In the genomic region with DNA sequence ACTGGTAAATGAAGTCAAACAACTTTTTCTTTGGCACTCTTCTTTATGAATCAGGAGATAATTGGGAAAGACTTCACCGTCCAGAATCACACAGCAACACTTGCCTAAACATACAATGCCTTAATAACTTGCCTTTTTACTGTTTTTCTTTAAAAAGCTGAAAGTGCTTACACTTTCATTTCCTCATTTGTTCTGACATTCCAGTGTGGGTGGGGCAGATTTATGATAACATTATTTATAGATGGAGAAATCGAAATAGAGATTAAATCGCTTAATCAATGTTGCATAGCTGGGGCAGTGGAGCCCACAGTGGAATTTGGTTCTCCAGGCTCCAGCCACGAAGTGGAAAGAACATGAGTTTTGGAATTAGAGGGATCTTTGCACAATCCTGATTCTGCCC, we compare ENCODE assay signal across 21 cellular contexts. TPM values are rescaled to one million over a fixed set of nuclear protein-coding genes. Genes with fewer than 3 reads are reported as not detected.
DNase-seq lines count a peak whose midpoint lies in the region; ATAC-seq, FAIRE-seq and TF ChIP-seq lines count a peak whose summit lies in the region.
"Had no signal": no experiment of that assay in that cellular context is flagged by ENCODE, and none has a peak within 500 bp of the region (broad histone marks: within the 10 kb centered on the region; RNA-seq: fewer than 3 reads in every experiment).

No MANE protein-coding gene starts in this region.

- TF ChIP-seq EP300 in SK-N-SH (IDR thresholded peaks at IDR 0.05; ENCODE audit: borderline replicate concordance in 1 of 2, low read depth in 1 of 2, low read length in 1 of 2), result no peak

- peaks cover 9% of the 10 kb centered on the region for H3F3A ChIP-seq in SK-N-SH (replicated peaks; ENCODE audit: insufficient read depth)

- H3K9me3 ChIP-seq in SK-N-SH (no peaks in the 10 kb centered on the region), skeletal muscle satellite cell (replicated peaks; ENCODE audit: low read length) (no peaks in the 10 kb centered on the region)
- H3K9me3 ChIP-seq: BE2C, colonic mucosa, uterus had no signal

- FAIRE-seq in RCC 7860 (lab: Jason Lieb, UNC), result no peak
- FAIRE-seq: kidney had no signal

- H4K20me1 ChIP-seq in SK-N-SH (ENCODE audit: insufficient read depth), result peaks cover 15% of the 10 kb centered on the region

- H3K4me2 ChIP-seq in SK-N-SH (no peak overlapping the region), skeletal muscle satellite cell (ENCODE audit: low read length) (peak overlapping the region; percentile 13)
- H3K4me2 ChIP-seq: hepatocyte had no signal

- H3K79me2 ChIP-seq in SK-N-SH (ENCODE audit: insufficient read depth), result peaks cover 22% of the 10 kb centered on the region

- H3K36me3 ChIP-seq in SK-N-SH (replicated peaks in 1 of 2; ENCODE audit: control insufficient read depth in 1 of 2, insufficient read depth in 2 of 2, low read length in 1 of 2) (no peaks in the 10 kb centered on the region), skeletal muscle satellite cell (ENCODE audit: insufficient read depth, low read length) (no peaks in the 10 kb centered on the region)
- H3K36me3 ChIP-seq: BE2C, colonic mucosa, uterus had no signal

- H3K9ac ChIP-seq in SK-N-SH, result no peak overlapping the region
- H3K9ac ChIP-seq in skeletal muscle satellite cell (ENCODE audit: low read depth, low read length), result no peak overlapping the region

- H3K4me1 ChIP-seq in SK-N-SH (ENCODE audit: control insufficient read depth in 1 of 2, insufficient read depth in 2 of 2, low read depth in 1 of 2, low read length in 1 of 2) (peaks cover 7 to 9% of the 10 kb centered on the region in 2 experiments; a peak in 3 of 4 replicates), skeletal muscle satellite cell (ENCODE audit: control insufficient read depth, insufficient read depth, low read length) (peaks cover 21% of the 10 kb centered on the region)
- H3K4me1 ChIP-seq: BE2C had no signal

- H3K4me3 ChIP-seq in SK-N-SH (ENCODE audit: low read depth in 2 of 2, low read length in 1 of 2), result no peak overlapping the region
- H3K4me3 ChIP-seq in epithelial cell of esophagus (ENCODE audit: low read length), result no peak overlapping the region
- no peak overlapping the region for H3K4me3 ChIP-seq in skeletal muscle satellite cell (ENCODE audit: low read length)
- H3K4me3 ChIP-seq: colonic mucosa, hepatocyte, smooth muscle cell, uterus had no signal

- CTCF ChIA-PET in SK-N-SH (lab: Yijun Ruan, JAX), result no interaction called here

- no peaks in the 10 kb centered on the region for H3K9me2 ChIP-seq in SK-N-SH

- H2AFZ ChIP-seq in SK-N-SH (ENCODE audit: low read depth), result 0 out of 2 replicates have a peak overlapping the region, but pooled peaks have one; percentile 34
- H2AFZ ChIP-seq: hepatocyte had no signal

- no peak for ATAC-seq in SK-N-SH treated with all-trans-retinoic acid at 6 μM for 48 hours
- no peak for ATAC-seq in HG02610 (IDR thresholded peaks at IDR 0.05; ENCODE audit: unreplicated experiment)
- ATAC-seq in GM19452 (IDR thresholded peaks at IDR 0.05; ENCODE audit: unreplicated experiment), result no peak
- ATAC-seq: activated CD4-positive, alpha-beta T cell treated with anti-CD3 and anti-CD28 coated beads for 36 hours; naive thymus-derived CD8-positive, alpha-beta T cell had no signal

- no peaks in the 10 kb centered on the region for H3K27me3 ChIP-seq in SK-N-SH (ENCODE audit: insufficient read depth)
- no peaks in the 10 kb centered on the region for H3K27me3 ChIP-seq in skeletal muscle satellite cell (ENCODE audit: control insufficient read depth, insufficient read depth, low read length)
- H3K27me3 ChIP-seq: BE2C, colonic mucosa, hepatocyte, uterus had no signal

- no peak for TF ChIP-seq RAD21 in SK-N-SH (IDR thresholded peaks at IDR 0.05; ENCODE audit: low read length)

- DNase-seq in SK-N-SH, result no peak
- DNase-seq in NOMO-1 treated with DMSO at 0.1 percent for 48 hours (lab: John Stamatoyannopoulos, UW; ENCODE audit: unreplicated experiment), result peak; percentile 87
- DNase-seq in epithelial cell of esophagus (ENCODE audit: low read depth), result peak; percentile 27
- no peak for DNase-seq in RCC 7860 (ENCODE audit: low spot score)
- DNase-seq: 8988T; activated CD4-positive, alpha-beta T cell treated with anti-CD3 and anti-CD28 coated beads for 36 hours; BE2C; colonic mucosa; kidney; naive thymus-derived CD8-positive, alpha-beta T cell; NCI-H2029; SHP77 treated with DMSO at 0.1 percent for 48 hours; stimulated activated CD4-positive, alpha-beta T cell treated with anti-CD3 and anti-CD28 coated beads, Interleukin-4, amount 100 ng/mL, for 4 hours; T-helper 9 cell; uterus had no signal

- no peak overlapping the region for H3K27ac ChIP-seq in SK-N-SH (ENCODE audit: low read depth in 2 of 2, low read length in 1 of 2)
- H3K27ac ChIP-seq: colonic mucosa, hepatocyte, uterus had no signal

- TF ChIP-seq CTCF in SK-N-SH (IDR thresholded peaks at IDR 0.05), result no peak
- no peak for TF ChIP-seq CTCF in epithelial cell of esophagus (IDR thresholded peaks at IDR 0.05; ENCODE audit: insufficient read depth, low read depth, low read length, missing control alignments)

- POLR2A ChIA-PET in SK-N-SH (lab: Yijun Ruan, JAX), result no interaction called here

- 91% methylated on average over 4 of the region's 4 CpGs for WGBS in SK-N-SH (ENCODE audit: low lambda C conversion rate)

TF ChIP-seq in SK-N-SH, 30 proteins besides CTCF, POLR2A, EP300 and RAD21 (continues in another document):
- TF ChIP-seq POLR2AphosphoS5 (IDR thresholded peaks at IDR 0.05; ENCODE audit: low read depth, low read length) (no peak), FOSL2 (IDR thresholded peaks at IDR 0.05; ENCODE audit: borderline replicate concordance, low read depth) (no peak), CHD2 (IDR thresholded peaks at IDR 0.05; ENCODE audit: low read length, partially characterized antibody) (no peak)
- TF ChIP-seq, protein P1, sequence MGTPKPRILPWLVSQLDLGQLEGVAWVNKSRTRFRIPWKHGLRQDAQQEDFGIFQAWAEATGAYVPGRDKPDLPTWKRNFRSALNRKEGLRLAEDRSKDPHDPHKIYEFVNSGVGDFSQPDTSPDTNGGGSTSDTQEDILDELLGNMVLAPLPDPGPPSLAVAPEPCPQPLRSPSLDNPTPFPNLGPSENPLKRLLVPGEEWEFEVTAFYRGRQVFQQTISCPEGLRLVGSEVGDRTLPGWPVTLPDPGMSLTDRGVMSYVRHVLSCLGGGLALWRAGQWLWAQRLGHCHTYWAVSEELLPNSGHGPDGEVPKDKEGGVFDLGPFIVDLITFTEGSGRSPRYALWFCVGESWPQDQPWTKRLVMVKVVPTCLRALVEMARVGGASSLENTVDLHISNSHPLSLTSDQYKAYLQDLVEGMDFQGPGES (IDR thresholded peaks at IDR 0.05; ENCODE audit: low read depth, low read length), result no peak
- TF ChIP-seq, protein P2, sequence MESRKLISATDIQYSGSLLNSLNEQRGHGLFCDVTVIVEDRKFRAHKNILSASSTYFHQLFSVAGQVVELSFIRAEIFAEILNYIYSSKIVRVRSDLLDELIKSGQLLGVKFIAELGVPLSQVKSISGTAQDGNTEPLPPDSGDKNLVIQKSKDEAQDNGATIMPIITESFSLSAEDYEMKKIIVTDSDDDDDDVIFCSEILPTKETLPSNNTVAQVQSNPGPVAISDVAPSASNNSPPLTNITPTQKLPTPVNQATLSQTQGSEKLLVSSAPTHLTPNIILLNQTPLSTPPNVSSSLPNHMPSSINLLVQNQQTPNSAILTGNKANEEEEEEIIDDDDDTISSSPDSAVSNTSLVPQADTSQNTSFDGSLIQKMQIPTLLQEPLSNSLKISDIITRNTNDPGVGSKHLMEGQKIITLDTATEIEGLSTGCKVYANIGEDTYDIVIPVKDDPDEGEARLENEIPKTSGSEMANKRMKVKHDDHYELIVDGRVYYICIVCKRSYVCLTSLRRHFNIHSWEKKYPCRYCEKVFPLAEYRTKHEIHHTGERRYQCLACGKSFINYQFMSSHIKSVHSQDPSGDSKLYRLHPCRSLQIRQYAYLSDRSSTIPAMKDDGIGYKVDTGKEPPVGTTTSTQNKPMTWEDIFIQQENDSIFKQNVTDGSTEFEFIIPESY (IDR thresholded peaks at IDR 0.05; ENCODE audit: borderline replicate concordance, low read depth), result no peak

TF ChIP-seq in SK-N-SH treated with all-trans-retinoic acid at 6 μM for 48 hours, 23 proteins besides CTCF, POLR2A, EP300 and RAD21 (continues in another document):
- no peak for TF ChIP-seq CSDC2 (CRISPR knock-in tag; IDR thresholded peaks at IDR 0.05)
- no peak for TF ChIP-seq BACH2 (CRISPR knock-in tag; IDR thresholded peaks at IDR 0.05; ENCODE audit: borderline replicate concordance)
- no peak for TF ChIP-seq RARB (CRISPR knock-in tag; IDR thresholded peaks at IDR 0.05)
- TF ChIP-seq, protein P3, sequence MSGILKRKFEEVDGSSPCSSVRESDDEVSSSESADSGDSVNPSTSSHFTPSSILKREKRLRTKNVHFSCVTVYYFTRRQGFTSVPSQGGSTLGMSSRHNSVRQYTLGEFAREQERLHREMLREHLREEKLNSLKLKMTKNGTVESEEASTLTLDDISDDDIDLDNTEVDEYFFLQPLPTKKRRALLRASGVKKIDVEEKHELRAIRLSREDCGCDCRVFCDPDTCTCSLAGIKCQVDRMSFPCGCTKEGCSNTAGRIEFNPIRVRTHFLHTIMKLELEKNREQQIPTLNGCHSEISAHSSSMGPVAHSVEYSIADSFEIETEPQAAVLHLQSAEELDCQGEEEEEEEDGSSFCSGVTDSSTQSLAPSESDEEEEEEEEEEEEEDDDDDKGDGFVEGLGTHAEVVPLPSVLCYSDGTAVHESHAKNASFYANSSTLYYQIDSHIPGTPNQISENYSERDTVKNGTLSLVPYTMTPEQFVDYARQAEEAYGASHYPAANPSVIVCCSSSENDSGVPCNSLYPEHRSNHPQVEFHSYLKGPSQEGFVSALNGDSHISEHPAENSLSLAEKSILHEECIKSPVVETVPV (CRISPR knock-in tag; IDR thresholded peaks at IDR 0.05), result no peak
- TF ChIP-seq TOX (CRISPR knock-in tag; IDR thresholded peaks at IDR 0.05; ENCODE audit: borderline replicate concordance), result no peak
- TF ChIP-seq, protein P4, sequence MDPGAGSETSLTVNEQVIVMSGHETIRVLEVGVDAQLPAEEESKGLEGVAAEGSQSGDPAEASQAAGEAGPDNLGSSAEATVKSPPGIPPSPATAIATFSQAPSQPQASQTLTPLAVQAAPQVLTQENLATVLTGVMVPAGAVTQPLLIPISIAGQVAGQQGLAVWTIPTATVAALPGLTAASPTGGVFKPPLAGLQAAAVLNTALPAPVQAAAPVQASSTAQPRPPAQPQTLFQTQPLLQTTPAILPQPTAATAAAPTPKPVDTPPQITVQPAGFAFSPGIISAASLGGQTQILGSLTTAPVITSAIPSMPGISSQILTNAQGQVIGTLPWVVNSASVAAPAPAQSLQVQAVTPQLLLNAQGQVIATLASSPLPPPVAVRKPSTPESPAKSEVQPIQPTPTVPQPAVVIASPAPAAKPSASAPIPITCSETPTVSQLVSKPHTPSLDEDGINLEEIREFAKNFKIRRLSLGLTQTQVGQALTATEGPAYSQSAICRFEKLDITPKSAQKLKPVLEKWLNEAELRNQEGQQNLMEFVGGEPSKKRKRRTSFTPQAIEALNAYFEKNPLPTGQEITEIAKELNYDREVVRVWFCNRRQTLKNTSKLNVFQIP (CRISPR knock-in tag; IDR thresholded peaks at IDR 0.05; ENCODE audit: borderline replicate concordance, low read depth), result no peak
- TF ChIP-seq OSR1 (CRISPR knock-in tag; IDR thresholded peaks at IDR 0.05), result no peak

RNA-seq across cellular contexts. Expression of a gene that starts 2.8 kb away (rescaled TPM):
- 7.1 and 9.6 TPM in 2 replicates for polyA plus RNA-seq in SK-N-SH (2012; rRNA removed)
- polyA plus RNA-seq in SK-N-SH (2012; cell fraction: cytosol; rRNA removed), result 9.6 and 10.6 TPM in 2 replicates
- 5.8 and 13.9 TPM in 2 replicates for polyA plus RNA-seq in SK-N-SH (2012; cell fraction: nucleus; rRNA removed)
- total RNA-seq in skeletal muscle satellite cell (2012; rRNA removed), result 20.1 and 22.3 TPM in 2 replicates

Comparison
In these comparisons a context has a peak if more than half of its experiments do, and no peak if none do; other contexts are left out.
1. DNase-seq: peak in NOMO-1 treated with DMSO at 0.1 percent for 48 hours (single experiment) and epithelial cell of esophagus (single experiment); none in SK-N-SH (single experiment) and RCC 7860 (single experiment).